8 cellular contexts compared by ENCODE assay signal in the genomic region with DNA sequence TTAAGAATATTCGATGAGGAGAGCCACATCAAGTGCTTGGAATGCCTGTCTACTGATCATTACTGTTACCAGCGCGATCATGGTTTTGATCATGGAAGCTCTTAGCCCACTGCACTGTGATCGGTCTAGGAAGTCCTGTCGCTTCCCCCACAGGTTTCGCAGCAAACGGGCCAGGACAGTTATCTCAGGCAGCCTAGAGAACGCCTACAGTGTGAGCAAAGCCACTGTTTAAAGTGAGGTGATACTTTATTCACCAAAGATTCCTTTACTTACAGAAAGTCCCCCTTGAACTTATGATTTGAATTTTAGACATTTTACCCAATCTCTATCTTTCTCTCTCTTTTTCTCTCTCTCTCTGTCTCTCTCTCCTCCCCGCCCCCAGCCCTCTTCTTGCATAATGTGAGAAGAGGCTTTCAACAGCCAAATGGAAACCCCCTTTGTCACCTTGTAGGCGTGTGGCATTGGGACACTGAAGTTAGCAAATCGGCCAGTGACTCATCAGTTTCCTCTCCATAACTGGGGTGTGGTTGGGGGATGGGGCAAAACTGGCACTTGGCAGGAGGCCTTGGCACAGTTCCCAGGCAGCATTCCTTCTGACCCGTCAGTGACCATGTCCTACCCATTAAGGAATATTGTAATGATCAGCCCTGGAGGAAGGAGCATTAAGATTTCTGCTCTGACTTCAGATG.
DNase-seq lines count a peak whose midpoint lies in the region; ATAC-seq and TF ChIP-seq lines count a peak whose summit lies in the region.

No MANE protein-coding gene starts in this region.

- no peak overlapping the region for H3K9ac ChIP-seq in OCI-LY1 (ENCODE audit: low read length)

- no peaks in the 10 kb centered on the region for H3F3A ChIP-seq in OCI-LY1 (ENCODE audit: insufficient read depth, low read length)

- peak; percentile 71 for DNase-seq in activated gamma-delta T cell treated with Interleukin-2 at 50 U/mL for 16 hours
- no peak for DNase-seq in activated gamma-delta T cell (lab: John Stamatoyannopoulos, UW)
- peak; percentile 78 for DNase-seq in activated T-cell treated with anti-CD3 and anti-CD28 coated beads for 48 hours (ENCODE audit: low read depth)
- DNase-seq in esophagus squamous epithelium (lab: John Stamatoyannopoulos, UW), result peak; percentile 13
- DNase-seq in nucleus accumbens (lab: John Stamatoyannopoulos, UW), result peak in 36 of 56 donors; percentile 8 to 90 (median 35)

- intact Hi-C loops in esophagus squamous epithelium (cut with DNase I), result no loop called here

- H3K4me3 ChIP-seq in OCI-LY1 (ENCODE audit: low read depth, low read length, poor library complexity, severe bottlenecking) (no peak overlapping the region), esophagus squamous epithelium (no peak overlapping the region)

- peaks cover 39% of the 10 kb centered on the region for H3K4me1 ChIP-seq in OCI-LY1 (ENCODE audit: insufficient read depth, low read length, severe bottlenecking)
- H3K4me1 ChIP-seq in esophagus squamous epithelium, result peaks cover 25 to 76% (median 52%) of the 10 kb centered on the region in 3 donors

- H3K9me3 ChIP-seq in OCI-LY1 (ENCODE audit: low read length) (no peaks in the 10 kb centered on the region), esophagus squamous epithelium (no peaks in the 10 kb centered on the region)

- H2AFZ ChIP-seq in OCI-LY1 (ENCODE audit: low read length), result no peak overlapping the region

- H3K27me3 ChIP-seq in OCI-LY1 (ENCODE audit: insufficient read depth, low read length) (no peaks in the 10 kb centered on the region), esophagus squamous epithelium (no peaks in the 10 kb centered on the region)

- no peaks in the 10 kb centered on the region for H3K9me2 ChIP-seq in OCI-LY1 (ENCODE audit: low read depth, low read length)

- 26 to 31% methylated on average over 10 of the region's 12 CpGs for WGBS in esophagus squamous epithelium, 2 donors

- H3K79me2 ChIP-seq in OCI-LY1 (ENCODE audit: insufficient read depth, low read length), result no peaks in the 10 kb centered on the region

- no peak for TF ChIP-seq CTCF in OCI-LY1 (IDR thresholded peaks at IDR 0.05; ENCODE audit: low read length)
- TF ChIP-seq CTCF in esophagus squamous epithelium (IDR thresholded peaks at IDR 0.05), result no peak

- no peak for TF ChIP-seq POLR2A in esophagus squamous epithelium (IDR thresholded peaks at IDR 0.05)

- H3K36me3 ChIP-seq in OCI-LY1 (ENCODE audit: insufficient read depth, low read length) (no peaks in the 10 kb centered on the region), esophagus squamous epithelium (no peaks in the 10 kb centered on the region)

- peak overlapping the region; percentile 21 for H3K27ac ChIP-seq in OCI-LY1 (ENCODE audit: low read depth, low read length, poor library complexity, severe bottlenecking)
- peak overlapping the region; percentile 51 to 86 (median 60) for H3K27ac ChIP-seq in esophagus squamous epithelium
- H3K27ac ChIP-seq in temporal lobe (ENCODE audit: low read depth, low read length), result peak overlapping the region; percentile 36

- H4K20me1 ChIP-seq in OCI-LY1 (ENCODE audit: insufficient read depth, low read length), result no peaks in the 10 kb centered on the region

- ATAC-seq in HG02973 (IDR thresholded peaks at IDR 0.05; ENCODE audit: unreplicated experiment), result peak; percentile 62

- H3K4me2 ChIP-seq in OCI-LY1 (ENCODE audit: low read length), result no peak overlapping the region; the same call in 1 of the 2 replicates
